In genomic region chr1:109947582-109948284, GRCh38 we compare ENCODE assay signal across 18 cellular contexts. TPM values are rescaled to one million over a fixed set of nuclear protein-coding genes. Genes with fewer than 3 reads are reported as not detected.
A peak's percentile ranks its signal among the peaks of the same experiment; 100 is the strongest.
DNase-seq lines count a peak whose midpoint lies in the region; ATAC-seq, FAIRE-seq and TF ChIP-seq lines count a peak whose summit lies in the region.
"Had no signal": no experiment of that assay in that cellular context is flagged by ENCODE, and none has a peak within 500 bp of the region (broad histone marks: within the 10 kb centered on the region; RNA-seq: fewer than 3 reads in every experiment).

No MANE protein-coding gene starts in this region.

- H3K9ac ChIP-seq in H1 (replicated peaks in 1 of 4; ENCODE audit: extremely low read depth in 1 of 4, low read depth in 3 of 4, low read length in 3 of 4), result no peak overlapping the region
- no peak overlapping the region for H3K9ac ChIP-seq in mucosa of rectum (ENCODE audit: low read depth in 1 of 2, low read length in 2 of 2)

- POLR2A ChIA-PET in H1 (lab: Charles Lee; ENCODE audit: partially characterized antibody), result no interaction called here

- no peak for TF ChIP-seq RAD21 in H1 (IDR thresholded peaks at IDR 0.05 in 1 of 2, conservative IDR thresholded peaks at IDR 0.05 in 1 of 2; ENCODE audit: low read depth in 2 of 2, low read length in 2 of 2)

- no peak for FAIRE-seq in H1 (lab: Jason Lieb, UNC)
- FAIRE-seq: kidney had no signal

- H3K27ac ChIP-seq in right cardiac atrium (ENCODE audit: low read length), result peak overlapping the region; percentile 1
- H3K27ac ChIP-seq in H1 (ENCODE audit: low read depth, low read length), result no peak overlapping the region
- peak overlapping the region; percentile 29 to 55 for H3K27ac ChIP-seq in mucosa of rectum (ENCODE audit: low read depth in 2 of 2, low read length in 2 of 2)
- peak overlapping the region; percentile 75 for H3K27ac ChIP-seq in upper lobe of right lung
- H3K27ac ChIP-seq: cardiac muscle cell, WERI-Rb-1 had no signal

- H3K4me2 ChIP-seq in H1 (ENCODE audit: insufficient read depth in 1 of 2, low read depth in 2 of 2, low read length in 2 of 2), result no peak overlapping the region

- H2BK15ac ChIP-seq in H1 (ENCODE audit: low read length), result peak overlapping the region; percentile 75; the same call in 1 of the 2 replicates

- no peak overlapping the region for H3K23ac ChIP-seq in H1 (ENCODE audit: insufficient read length)

- no peak overlapping the region for H4K8ac ChIP-seq in H1 (ENCODE audit: extremely low read depth, insufficient read depth, low read length)

- H3K9me3 ChIP-seq in right cardiac atrium (ENCODE audit: control insufficient read depth, low read length) (no peaks in the 10 kb centered on the region), H1 (ENCODE audit: insufficient read depth in 2 of 2, low read depth in 1 of 2, low read length in 1 of 2) (no peaks in the 10 kb centered on the region), mucosa of rectum (ENCODE audit: control insufficient read depth in 2 of 2, low read length in 2 of 2) (no peaks in the 10 kb centered on the region), upper lobe of right lung (no peaks in the 10 kb centered on the region)

- H2BK120ac ChIP-seq in H1 (replicated peaks; ENCODE audit: low read depth, low read length), result no peak overlapping the region

- no peak overlapping the region for H2AK5ac ChIP-seq in H1 (ENCODE audit: low read depth, low read length)

- no peak overlapping the region for H3K4me3 ChIP-seq in right cardiac atrium (ENCODE audit: low read length)
- no peak overlapping the region for H3K4me3 ChIP-seq in H1 (ENCODE audit: extremely low read depth in 1 of 4, insufficient read depth in 2 of 4, low read depth in 3 of 4, low read length in 4 of 4)
- no peak overlapping the region for H3K4me3 ChIP-seq in mucosa of rectum (ENCODE audit: low read length in 2 of 2)
- no peak overlapping the region for H3K4me3 ChIP-seq in upper lobe of right lung
- H3K4me3 ChIP-seq: cardiac muscle cell had no signal

- peak; percentile 31 to 52 for ATAC-seq in right cardiac atrium
- peak; percentile 85 for ATAC-seq in upper lobe of right lung
- ATAC-seq in HG02938 (IDR thresholded peaks at IDR 0.05; ENCODE audit: unreplicated experiment), result no peak

- no peak for TF ChIP-seq CTCF in H1 (IDR thresholded peaks at IDR 0.05; ENCODE audit: control extremely low read depth in 1 of 3, insufficient read depth in 1 of 3, low read depth in 1 of 3, low read length in 3 of 3)
- TF ChIP-seq CTCF in upper lobe of right lung (IDR thresholded peaks at IDR 0.05), result no peak

- TF ChIP-seq EP300 in H1 (IDR thresholded peaks at IDR 0.05; ENCODE audit: borderline replicate concordance in 1 of 2, low read depth in 2 of 2, low read length in 2 of 2), result no peak

- H3K56ac ChIP-seq in H1 (replicated peaks; ENCODE audit: insufficient read length, low read depth, low read length), result no peak overlapping the region

- H2BK20ac ChIP-seq in H1 (ENCODE audit: low read length), result no peak overlapping the region

- H3K79me2 ChIP-seq in H1 (ENCODE audit: control insufficient read depth in 1 of 2, insufficient read depth in 2 of 2, low read length in 2 of 2), result no peaks in the 10 kb centered on the region

- H2BK5ac ChIP-seq in H1 (ENCODE audit: low read depth, low read length), result no peak overlapping the region

- WGBS in right cardiac atrium, result 59% methylated on average over 10 of the region's 10 CpGs
- WGBS in H1 (ENCODE audit: extremely low coverage in 1 of 2, insufficient coverage in 1 of 2, insufficient read length in 1 of 2, insufficient replicate concordance in 2 of 2, low coverage in 1 of 2, low lambda C conversion rate in 2 of 2, missing lambda C conversion rate in 1 of 2), 2 experiments, result 75% methylated on average over 10 of the region's 10 CpGs; no CpG with 5 or more reads in 1 of the 2 experiments

- no peaks in the 10 kb centered on the region for H3K36me3 ChIP-seq in H1 (ENCODE audit: control insufficient read depth in 2 of 4, insufficient read depth in 4 of 4, low read length in 3 of 4)
- H3K36me3 ChIP-seq in mucosa of rectum (ENCODE audit: control insufficient read depth in 2 of 2, insufficient read depth in 2 of 2, low read length in 2 of 2), result no peaks in the 10 kb centered on the region
- no peaks in the 10 kb centered on the region for H3K36me3 ChIP-seq in upper lobe of right lung
- H3K36me3 ChIP-seq: cardiac muscle cell, WERI-Rb-1 had no signal

- no peaks in the 10 kb centered on the region for H3K27me3 ChIP-seq in right cardiac atrium (ENCODE audit: control insufficient read depth, insufficient read depth)
- H3K27me3 ChIP-seq in H1 (replicated peaks in 1 of 4; ENCODE audit: control insufficient read depth in 3 of 4, extremely low read depth in 1 of 4, insufficient read depth in 3 of 4, low read length in 3 of 4), result no peaks in the 10 kb centered on the region
- no peaks in the 10 kb centered on the region for H3K27me3 ChIP-seq in mucosa of rectum (ENCODE audit: control insufficient read depth in 2 of 2, insufficient read depth in 2 of 2, low read length in 2 of 2)
- H3K27me3 ChIP-seq in upper lobe of right lung, result no peaks in the 10 kb centered on the region
- H3K27me3 ChIP-seq: cardiac muscle cell had no signal

- CTCF ChIA-PET in H1 (lab: Charles Lee; ENCODE audit: partially characterized antibody), result interaction anchor here (0.6 to 3.0 kb wide), 3 partner anchors 12 to 218 kb away, joined by 3 to 11 read pairs (median 4); no protein-coding TSS in a partner anchor

- no peak overlapping the region for H3K4ac ChIP-seq in H1 (replicated peaks; ENCODE audit: insufficient read length, low read depth, low read length)

- no peak overlapping the region for H4K5ac ChIP-seq in H1 (ENCODE audit: insufficient read length, low read depth, low read length)

- H4K20me1 ChIP-seq in H1 (replicated peaks in 1 of 2; ENCODE audit: control insufficient read depth in 1 of 2, insufficient read depth in 2 of 2, low read length in 2 of 2), result no peaks in the 10 kb centered on the region

- H3K14ac ChIP-seq in H1 (ENCODE audit: insufficient read length), result no peak overlapping the region

- TF ChIP-seq POLR2A in H1 (IDR thresholded peaks at IDR 0.05; ENCODE audit: control extremely low read depth in 1 of 2, low read depth in 2 of 2, low read length in 2 of 2), result no peak

- no peak overlapping the region for H4K91ac ChIP-seq in H1 (replicated peaks; ENCODE audit: insufficient read length, low read length)

- DNase-seq in right cardiac atrium (no peak), cardiac septum (ENCODE audit: low spot score) (no peak), H1 (ENCODE audit: low read depth in 1 of 2, low spot score in 2 of 2) (no peak), upper lobe of right lung (no peak), HCEC 1CT (no peak)
- DNase-seq in NK-92 treated with Interleukin-12 subunit alpha and Interleukin-12 subunit beta, amount 100 ng/mL, for 24 hours (lab: John Stamatoyannopoulos, UW), result no peak
- DNase-seq: ACHN; activated CD8-positive, alpha-beta memory T cell treated with anti-CD3 and anti-CD28 coated beads for 24 hours; CD4-positive, alpha-beta memory T cell; effector CD4-positive, alpha-beta T cell; EL; kidney; NCI-H187 treated with DMSO at 0.1 percent for 48 hours; NCI-H510A treated with DMSO at 0.1 percent for 48 hours; WERI-Rb-1 had no signal

- 0 out of 2 replicates have a peak overlapping the region, but pooled peaks have one; percentile 64 for H2BK12ac ChIP-seq in H1 (ENCODE audit: low read depth, low read length)

- peak overlapping the region; percentile 90 for H2AFZ ChIP-seq in H1 (ENCODE audit: low read length)

- H3K79me1 ChIP-seq in H1 (ENCODE audit: low read depth, low read length), result no peaks in the 10 kb centered on the region

- H3K23me2 ChIP-seq in H1 (ENCODE audit: low read depth, low read length), result no peaks in the 10 kb centered on the region

- intact Hi-C loops in right cardiac atrium (cut with DNase I) (no loop called here), cardiac septum (cut with DNase I) (no loop called here), upper lobe of right lung (cut with DNase I) (no loop called here)

- no peak overlapping the region; the same call in 1 of the 2 replicates for H3K18ac ChIP-seq in H1 (ENCODE audit: extremely low read depth, low read length)

- H3K4me1 ChIP-seq in right cardiac atrium (ENCODE audit: control insufficient read depth, insufficient read depth, low read length), result no peaks in the 10 kb centered on the region
- H3K4me1 ChIP-seq in H1 (replicated peaks in 1 of 4; ENCODE audit: control insufficient read depth in 3 of 4, insufficient read depth in 4 of 4, low read length in 3 of 4), result peaks cover 0 to 5% (median 2%) of the 10 kb centered on the region in 4 experiments; a peak in 2 of 7 replicates
- H3K4me1 ChIP-seq in mucosa of rectum (ENCODE audit: control insufficient read depth in 2 of 2, insufficient read depth in 2 of 2, low read length in 2 of 2), result peaks cover 8 to 10% of the 10 kb centered on the region in 2 donors
- peaks cover 8% of the 10 kb centered on the region for H3K4me1 ChIP-seq in upper lobe of right lung

TF ChIP-seq in H1, 55 proteins besides CTCF, POLR2A, EP300 and RAD21 (continues in another document):
- TF ChIP-seq NRF1 (IDR thresholded peaks at IDR 0.05; ENCODE audit: low read depth, low read length) (no peak), SP4 (IDR thresholded peaks at IDR 0.05; ENCODE audit: low read length) (no peak)

RNA-seq across cellular contexts. Expression of gene AHCYL1, which starts 36.8 kb away (rescaled TPM):
- 10 to 100 TPM; 37.4 to 49.6 (median 43.8) TPM for total RNA-seq in right cardiac atrium
- 27.7 TPM for polyA plus RNA-seq in right cardiac atrium
- 53.6 TPM for total RNA-seq in cardiac septum
- total RNA-seq in H1 (2021; fragmentation: NEBNext Ultra II Directional; extraction: Animal tissue kit (Norgen Biotek cat#: 25700)), result 92.5 and 95.9 TPM in 2 replicates
- polyA plus RNA-seq in H1 (2011; rRNA removed), result 55.8 and 64.5 TPM in 2 replicates
- 62.7 TPM for polyA plus RNA-seq in H1 (2011; cell fraction: cytosol; rRNA removed)
- polyA plus RNA-seq in H1 (2011; cell fraction: nucleus; rRNA removed), result 54.7 TPM
- 74.7 to 98.1 TPM (median 80.1 TPM) in 4 replicates for polyA plus RNA-seq in H1 (2012, experiment 1 of 2)
- polyA plus RNA-seq in H1 (2012, experiment 2 of 2), result 12.0 TPM
- 64.4 TPM for polyA plus RNA-seq in H1 (2013, experiment 1 of 2)
- 62.7 TPM for polyA plus RNA-seq in H1 (2013, experiment 2 of 2)
- 83.3 and 95.8 TPM in 2 replicates for polyA minus RNA-seq in H1 (2011; rRNA and poly(A)+ RNA removed)
- polyA minus RNA-seq in H1 (2011; cell fraction: cytosol; rRNA and poly(A)+ RNA removed), result 46.4 TPM
- 34.2 TPM for polyA minus RNA-seq in H1 (2011; cell fraction: nucleus; rRNA and poly(A)+ RNA removed)
- total RNA-seq in upper lobe of right lung, result 91.7 TPM

RNA-seq across cellular contexts. Expression of gene CSF1, which starts 37.1 kb away (rescaled TPM):
- total RNA-seq in right cardiac atrium (10 to 100 TPM; 13.9 to 22.6 (median 19.4) TPM), cardiac septum (16.7 TPM), upper lobe of right lung (79.8 TPM)
- polyA plus RNA-seq in right cardiac atrium (13.5 TPM), H1 (2011; rRNA removed) (4.2 and 5.4 TPM in 2 replicates)
- 2.0 and 3.3 TPM in 2 replicates for total RNA-seq in H1 (2021; fragmentation: NEBNext Ultra II Directional; extraction: Animal tissue kit (Norgen Biotek cat#: 25700))
- 3.4 TPM for polyA plus RNA-seq in H1 (2011; cell fraction: cytosol; rRNA removed)
- polyA plus RNA-seq in H1 (2011; cell fraction: nucleus; rRNA removed), result 6.3 TPM
- polyA plus RNA-seq in H1 (2012, experiment 1 of 2), result 2.0 to 4.0 TPM (median 3.2 TPM) in 4 replicates
- 4.0 TPM for polyA plus RNA-seq in H1 (2012, experiment 2 of 2)
- 1.8 TPM for polyA plus RNA-seq in H1 (2013, experiment 1 of 2)
- polyA plus RNA-seq in H1 (2013, experiment 2 of 2), result 1.5 TPM
- polyA minus RNA-seq in H1 (2011; rRNA and poly(A)+ RNA removed), result 4.0 and 4.2 TPM in 2 replicates
- 4.2 TPM for polyA minus RNA-seq in H1 (2011; cell fraction: cytosol; rRNA and poly(A)+ RNA removed)
- 2.6 TPM for polyA minus RNA-seq in H1 (2011; cell fraction: nucleus; rRNA and poly(A)+ RNA removed)
